1 cellular context compared by ENCODE assay signal in the genomic region with DNA sequence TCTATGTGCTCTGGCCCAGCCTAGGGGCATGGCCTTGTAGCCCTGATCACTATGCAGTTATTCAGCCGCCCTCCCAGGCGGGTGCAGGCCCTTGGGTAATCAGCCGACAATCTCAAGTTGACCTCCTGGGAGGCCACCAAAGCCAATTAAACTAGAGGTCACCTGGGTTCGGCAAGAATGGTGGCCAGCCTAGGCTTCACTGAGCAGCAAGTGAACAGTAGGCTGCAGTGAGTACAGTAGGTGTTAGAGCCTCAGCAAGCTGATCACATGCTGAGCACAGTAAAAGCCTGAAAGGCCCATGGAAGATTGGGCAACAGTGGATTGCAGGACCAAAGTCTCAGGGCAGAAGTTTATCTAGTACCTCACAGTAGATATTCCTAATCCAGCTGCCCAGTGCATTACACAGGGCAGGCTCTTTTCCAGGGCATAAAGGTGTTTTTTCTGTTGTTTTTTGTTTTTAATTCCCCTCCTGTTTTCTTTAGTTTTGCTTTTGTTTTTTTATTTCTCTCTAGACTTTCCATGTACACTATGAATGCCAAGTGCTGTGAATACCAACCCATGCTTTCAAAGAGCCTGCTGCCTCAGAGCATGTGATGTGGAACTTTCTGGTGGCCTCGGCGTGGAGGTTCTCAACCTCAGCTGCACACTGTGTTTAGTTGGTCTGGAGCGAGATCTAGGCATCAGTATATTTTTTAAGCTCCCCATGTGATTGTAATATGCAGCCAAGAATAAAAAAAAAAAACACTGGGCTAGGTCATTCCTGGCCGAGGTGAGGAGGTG.
A peak's percentile ranks its signal among the peaks of the same experiment; 100 is the strongest.
TF ChIP-seq lines count a peak whose summit lies in the region.

No MANE protein-coding gene starts in this region.

TF ChIP-seq in HEK293, 187 proteins besides CTCF, POLR2A, EP300 and RAD21 (continued from another document):
- TF ChIP-seq, protein P1, sequence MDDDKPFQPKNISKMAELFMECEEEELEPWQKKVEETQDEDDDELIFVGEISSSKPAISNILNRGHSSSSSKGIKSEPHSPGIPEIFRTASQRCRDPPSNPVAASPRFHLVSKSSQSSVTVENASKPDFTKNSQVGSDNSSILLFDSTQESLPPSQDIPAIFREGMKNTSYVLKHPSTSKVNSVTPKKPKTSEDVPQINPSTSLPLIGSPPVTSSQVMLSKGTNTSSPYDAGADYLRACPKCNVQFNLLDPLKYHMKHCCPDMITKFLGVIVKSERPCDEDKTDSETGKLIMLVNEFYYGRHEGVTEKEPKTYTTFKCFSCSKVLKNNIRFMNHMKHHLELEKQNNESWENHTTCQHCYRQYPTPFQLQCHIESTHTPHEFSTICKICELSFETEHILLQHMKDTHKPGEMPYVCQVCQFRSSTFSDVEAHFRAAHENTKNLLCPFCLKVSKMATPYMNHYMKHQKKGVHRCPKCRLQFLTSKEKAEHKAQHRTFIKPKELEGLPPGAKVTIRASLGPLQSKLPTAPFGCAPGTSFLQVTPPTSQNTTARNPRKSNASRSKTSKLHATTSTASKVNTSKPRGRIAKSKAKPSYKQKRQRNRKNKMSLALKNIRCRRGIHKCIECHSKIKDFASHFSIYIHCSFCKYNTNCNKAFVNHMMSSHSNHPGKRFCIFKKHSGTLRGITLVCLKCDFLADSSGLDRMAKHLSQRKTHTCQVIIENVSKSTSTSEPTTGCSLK (tag by site-specific recombination; IDR thresholded peaks at IDR 0.05): no peak
- 0 out of 2 replicates have a peak, but pooled peaks have one; percentile 9 for TF ChIP-seq ZNF146 (tag by site-specific recombination; IDR thresholded peaks at IDR 0.05)
- no peak for TF ChIP-seq ZNF214 (tag by site-specific recombination; IDR thresholded peaks at IDR 0.05; ENCODE audit: borderline replicate concordance)
- TF ChIP-seq ZIC2 (tag by site-specific recombination; IDR thresholded peaks at IDR 0.05): peak; percentile 78
- TF ChIP-seq ZNF16 (tag by site-specific recombination; IDR thresholded peaks at IDR 0.05; ENCODE audit: low read depth): peak; percentile 55; the same call in 1 of the 2 replicates
